2 cellular contexts compared by ENCODE assay signal in genomic region chr9:91705386-91705785, GRCh38.
TF ChIP-seq lines count a peak whose summit lies in the region.

No MANE protein-coding gene starts in this region.

TF ChIP-seq in HEK293, 187 proteins besides CTCF, POLR2A, EP300 and RAD21 (continued from another document):
- TF ChIP-seq, protein P1, sequence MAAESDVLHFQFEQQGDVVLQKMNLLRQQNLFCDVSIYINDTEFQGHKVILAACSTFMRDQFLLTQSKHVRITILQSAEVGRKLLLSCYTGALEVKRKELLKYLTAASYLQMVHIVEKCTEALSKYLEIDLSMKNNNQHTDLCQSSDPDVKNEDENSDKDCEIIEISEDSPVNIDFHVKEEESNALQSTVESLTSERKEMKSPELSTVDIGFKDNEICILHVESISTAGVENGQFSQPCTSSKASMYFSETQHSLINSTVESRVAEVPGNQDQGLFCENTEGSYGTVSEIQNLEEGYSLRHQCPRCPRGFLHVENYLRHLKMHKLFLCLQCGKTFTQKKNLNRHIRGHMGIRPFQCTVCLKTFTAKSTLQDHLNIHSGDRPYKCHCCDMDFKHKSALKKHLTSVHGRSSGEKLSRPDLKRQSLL (tag by site-specific recombination; IDR thresholded peaks at IDR 0.05) = no peak
- TF ChIP-seq ZNF341 (tag by site-specific recombination; IDR thresholded peaks at IDR 0.05; ENCODE audit: low read depth) = no peak

TF ChIP-seq in WTC11, 78 proteins besides CTCF, POLR2A, EP300 and RAD21 (continued from another document):
- TF ChIP-seq ZNF121 (CRISPR knock-in tag; IDR thresholded peaks at IDR 0.05) = no peak
- TF ChIP-seq ATF1 (CRISPR knock-in tag; IDR thresholded peaks at IDR 0.05) = no peak
- TF ChIP-seq, protein P2, sequence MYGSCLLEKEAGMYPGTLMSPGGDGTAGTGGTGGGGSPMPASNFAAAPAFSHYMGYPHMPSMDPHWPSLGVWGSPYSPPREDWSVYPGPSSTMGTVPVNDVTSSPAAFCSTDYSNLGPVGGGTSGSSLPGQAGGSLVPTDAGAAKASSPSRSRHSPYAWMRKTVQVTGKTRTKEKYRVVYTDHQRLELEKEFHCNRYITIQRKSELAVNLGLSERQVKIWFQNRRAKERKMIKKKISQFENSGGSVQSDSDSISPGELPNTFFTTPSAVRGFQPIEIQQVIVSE (CRISPR knock-in tag; IDR thresholded peaks at IDR 0.05; ENCODE audit: borderline replicate concordance) = no peak
- TF ChIP-seq GABPB1 (CRISPR knock-in tag; IDR thresholded peaks at IDR 0.05) = no peak
- TF ChIP-seq ZNF138 (CRISPR knock-in tag; conservative IDR thresholded peaks at IDR 0.05) = no peak
- TF ChIP-seq FOXJ3 (CRISPR knock-in tag; IDR thresholded peaks at IDR 0.05; ENCODE audit: borderline replicate concordance) = no peak
- no peak for TF ChIP-seq NFYB (CRISPR knock-in tag; conservative IDR thresholded peaks at IDR 0.05; ENCODE audit: low read depth)
- TF ChIP-seq, protein P3, sequence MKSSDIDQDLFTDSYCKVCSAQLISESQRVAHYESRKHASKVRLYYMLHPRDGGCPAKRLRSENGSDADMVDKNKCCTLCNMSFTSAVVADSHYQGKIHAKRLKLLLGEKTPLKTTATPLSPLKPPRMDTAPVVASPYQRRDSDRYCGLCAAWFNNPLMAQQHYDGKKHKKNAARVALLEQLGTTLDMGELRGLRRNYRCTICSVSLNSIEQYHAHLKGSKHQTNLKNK (CRISPR knock-in tag; IDR thresholded peaks at IDR 0.05) = no peak
